ENCODE assay signal across 8 cellular contexts in the genomic region with DNA sequence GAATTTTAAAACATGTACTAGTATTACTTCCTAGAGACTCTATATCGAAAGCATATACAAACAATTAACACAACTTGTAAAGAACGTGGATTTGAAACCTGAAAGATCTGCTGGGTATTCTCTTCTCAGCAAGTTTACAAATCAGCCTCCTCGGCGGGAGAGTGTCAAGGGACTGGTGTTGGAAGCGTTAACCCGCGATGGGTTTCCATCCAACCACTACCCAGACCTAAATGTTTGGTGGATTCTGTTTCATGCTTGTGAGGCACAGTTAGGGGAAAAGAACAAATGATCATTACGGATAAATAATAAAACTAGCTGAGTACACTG. TPM values are rescaled to one million over a fixed set of nuclear protein-coding genes. Genes with fewer than 3 reads are reported as not detected.
DNase-seq lines count a peak whose midpoint lies in the region; ATAC-seq and TF ChIP-seq lines count a peak whose summit lies in the region.

No MANE protein-coding gene starts in this region.

- H3F3A ChIP-seq in PC-9 (ENCODE audit: insufficient read depth, low read depth), result peaks cover 20% of the 10 kb centered on the region; the same call in 1 of the 2 replicates

- peak in 2 of 3 donors; percentile 40 to 42 for DNase-seq in stimulated activated CD4-positive, alpha-beta T cell treated with anti-CD3 and anti-CD28 coated beads, Interleukin-12 subunit alpha, Interleukin-12 subunit beta, amount 100 ng/mL, for 48 hours (ENCODE audit: low read depth in 2 of 3, low spot score in 1 of 3)
- DNase-seq in stimulated activated CD4-positive, alpha-beta T cell treated with anti-CD3 and anti-CD28 coated beads, Interleukin-1b, Interleukin-23, amount 100 ng/mL, for 48 hours, result no peak
- no peak for DNase-seq in PC-9
- DNase-seq in mammary epithelial cell, result no peak
- no peak for DNase-seq in left lung
- no peak for DNase-seq in iPS-NIHi7 (ENCODE audit: extremely low spot score)

- H4K20me1 ChIP-seq in PC-9 (ENCODE audit: insufficient read depth), result no peaks in the 10 kb centered on the region
- H4K20me1 ChIP-seq in mammary epithelial cell (ENCODE audit: insufficient read depth, low read length), result no peaks in the 10 kb centered on the region

- H3K27ac ChIP-seq in PC-9 (peak overlapping the region; percentile 78), mammary epithelial cell (ENCODE audit: insufficient read depth, low read depth, low read length) (peak overlapping the region; percentile 91), left lung (peak overlapping the region; percentile 90 to 96)

- dilution Hi-C loops in mammary epithelial cell (cut with HindIII; ENCODE audit: low sequenced_read_pairs), result no loop called here

- H3K27me3 ChIP-seq in PC-9 (ENCODE audit: insufficient read depth, low read depth), result no peaks in the 10 kb centered on the region
- H3K27me3 ChIP-seq in mammary epithelial cell (ENCODE audit: insufficient read depth, low read length), result no peaks in the 10 kb centered on the region
- H3K27me3 ChIP-seq in left lung, result no peaks in the 10 kb centered on the region

- H3K27me3 Mint-ChIP-seq in stimulated activated memory B cell treated with anti-CD40 and anti-IgM and Interleukin-4, amounts not matched to agents 10 μg/mL and 1 μg/mL and 100 μg/mL, for 72 hours, result no peaks in the 10 kb centered on the region

- peak overlapping the region; percentile 94 for H3K27ac Mint-ChIP-seq in stimulated activated memory B cell treated with anti-CD40 and anti-IgM and Interleukin-4, amounts not matched to agents 10 μg/mL and 1 μg/mL and 100 μg/mL, for 72 hours

- H3K4me1 ChIP-seq in PC-9 (replicated peaks; ENCODE audit: insufficient read depth), result peaks cover 16% of the 10 kb centered on the region
- H3K4me1 ChIP-seq in mammary epithelial cell (ENCODE audit: insufficient read depth, low read length), result peaks cover 4% of the 10 kb centered on the region
- H3K4me1 ChIP-seq in left lung, result peaks cover 0 to 9% of the 10 kb centered on the region in 2 donors

- CTCF ChIA-PET in PC-9 (lab: Charles Lee) (no interaction called here), mammary epithelial cell (lab: Charles Lee; ENCODE audit: low non-redundant PET) (no interaction called here)

- H2AFZ ChIP-seq in PC-9, result peak overlapping the region; percentile 98
- peak overlapping the region; percentile 89 for H2AFZ ChIP-seq in mammary epithelial cell (ENCODE audit: low read depth, low read length)

- peak overlapping the region; percentile 89 for H3K9ac ChIP-seq in mammary epithelial cell (ENCODE audit: insufficient read depth, low read length)

- in situ Hi-C loops in mammary epithelial cell (cut with MboI; ENCODE audit: low sequenced_read_pairs in 2 of 2), result no loop called here

- intact Hi-C loops in PC-9 (cut with micrococcal nuclease; ENCODE audit: unreplicated experiment), result loop anchor here (1.0 to 5.0 kb wide), 2 partner anchors 103 to 276 kb away; a partner anchor contains a TSS
- intact Hi-C loops in mammary epithelial cell (cut with micrococcal nuclease), result loop anchor here (1.0 to 2.0 kb wide), 4 partner anchors 48 to 275 kb away; a partner anchor contains a TSS
- intact Hi-C loops in left lung (cut with DNase I), result no loop called here

- no peaks in the 10 kb centered on the region for H3K9me2 ChIP-seq in PC-9 (ENCODE audit: insufficient read depth)

- H3K36me3 ChIP-seq in PC-9 (ENCODE audit: low read depth) (no peaks in the 10 kb centered on the region), mammary epithelial cell (ENCODE audit: insufficient read depth, low read length) (no peaks in the 10 kb centered on the region), left lung (no peaks in the 10 kb centered on the region)

- H3K4me3 ChIP-seq in PC-9, result peak overlapping the region; percentile 85
- peak overlapping the region; percentile 77 to 84 (median 79) for H3K4me3 ChIP-seq in mammary epithelial cell (replicated peaks in 1 of 3; ENCODE audit: insufficient read depth in 1 of 3, low read depth in 2 of 3, low read length in 3 of 3)
- peak overlapping the region; percentile 70 to 93 for H3K4me3 ChIP-seq in left lung

- H3K4me1 Mint-ChIP-seq in stimulated activated memory B cell treated with anti-CD40 and anti-IgM and Interleukin-4, amounts not matched to agents 10 μg/mL and 1 μg/mL and 100 μg/mL, for 72 hours, result peaks cover 13% of the 10 kb centered on the region

- POLR2A ChIA-PET in PC-9 (lab: Charles Lee; ENCODE audit: unreplicated experiment), result interaction anchor here (0.6 to 0.7 kb wide), 2 partner anchors 75 to 104 kb away, joined by 3 to 4 read pairs; no protein-coding TSS in a partner anchor

- peaks cover 10% of the 10 kb centered on the region; the same call in 1 of the 2 replicates for H3K79me2 ChIP-seq in PC-9 (ENCODE audit: low read depth)
- peaks cover 9% of the 10 kb centered on the region for H3K79me2 ChIP-seq in mammary epithelial cell (ENCODE audit: insufficient read depth, low read length)

- BruUV-seq in PC-9 (replicated peaks; lab: Mats Ljungman, UMichigan) (TSS peak; percentile 77), mammary epithelial cell (replicated peaks; lab: Mats Ljungman, UMichigan) (TSS peak; percentile 86)

- under 1% methylated on average over 8 of the region's 8 CpGs for WGBS in mammary epithelial cell (ENCODE audit: low coverage, missing lambda C conversion rate)

- H3K9me3 Mint-ChIP-seq in stimulated activated memory B cell treated with anti-CD40 and anti-IgM and Interleukin-4, amounts not matched to agents 10 μg/mL and 1 μg/mL and 100 μg/mL, for 72 hours, result no peaks in the 10 kb centered on the region

- H3K4me2 ChIP-seq in PC-9 (peak overlapping the region; percentile 94), mammary epithelial cell (ENCODE audit: insufficient read depth, low read depth, low read length) (peak overlapping the region; percentile 82)

- H3K4me3 Mint-ChIP-seq in stimulated activated memory B cell treated with anti-CD40 and anti-IgM and Interleukin-4, amounts not matched to agents 10 μg/mL and 1 μg/mL and 100 μg/mL, for 72 hours, result peak overlapping the region; percentile 86

- H3K9me3 ChIP-seq in PC-9 (ENCODE audit: insufficient read depth, low read depth) (no peaks in the 10 kb centered on the region), mammary epithelial cell (replicated peaks; ENCODE audit: insufficient read depth, low read length) (no peaks in the 10 kb centered on the region), left lung (no peaks in the 10 kb centered on the region)

- peaks cover 6% of the 10 kb centered on the region for H3K36me3 Mint-ChIP-seq in stimulated activated memory B cell treated with anti-CD40 and anti-IgM and Interleukin-4, amounts not matched to agents 10 μg/mL and 1 μg/mL and 100 μg/mL, for 72 hours

- TF ChIP-seq CTCF in PC-9 (conservative IDR thresholded peaks at IDR 0.05) (no peak), mammary epithelial cell (conservative IDR thresholded peaks at IDR 0.05 in 1 of 2, IDR thresholded peaks at IDR 0.05 in 1 of 2; ENCODE audit: extremely low read depth in 1 of 2, insufficient read depth in 1 of 2, low read depth in 1 of 2, low read length in 2 of 2) (no peak), left lung (IDR thresholded peaks at IDR 0.05) (no peak)

- ATAC-seq in HG02885 (IDR thresholded peaks at IDR 0.05; ENCODE audit: poor library complexity, unreplicated experiment), result peak; percentile 18
- peak; percentile 21 for ATAC-seq in left lung
- peak; percentile 1 for ATAC-seq in stimulated activated memory B cell treated with anti-CD40 and anti-IgM and Interleukin-4, amounts not matched to agents 10 μg/mL and 1 μg/mL and 100 μg/mL, for 72 hours

RNA-seq across cellular contexts. Expression of a gene that starts 0.8 kb away (rescaled TPM):
- total RNA-seq in PC-9 (2021) (12.7 and 14.3 TPM in 2 replicates), mammary epithelial cell (10 to 100 TPM; 17.3 to 20.2 TPM), left lung (10 to 100 TPM; 13.7 to 16.3 TPM)
- polyA plus RNA-seq in mammary epithelial cell, result 8.5 TPM
- polyA minus RNA-seq in mammary epithelial cell, result 6.5 TPM

RNA-seq across cellular contexts. Expression of a gene that starts 58.4 kb away (rescaled TPM):
- 104 and 121 TPM in 2 replicates for total RNA-seq in PC-9 (2021)
- 10 to 100 TPM; 53.0 to 61.6 TPM for total RNA-seq in mammary epithelial cell
- polyA plus RNA-seq in mammary epithelial cell, result 22.4 TPM
- 70.9 TPM for polyA minus RNA-seq in mammary epithelial cell
- 100 to 1,000 TPM in 1 of 2 donors, 10 to 100 TPM in 1; 92.9 to 120 TPM for total RNA-seq in left lung

Comparison
In these comparisons a context has a peak if more than half of its experiments do, and no peak if none do; other contexts are left out.
1. DNase-seq: peak in stimulated activated CD4-positive, alpha-beta T cell treated with anti-CD3 and anti-CD28 coated beads, Interleukin-12 subunit alpha, Interleukin-12 subunit beta, amount 100 ng/mL, for 48 hours (2 of 3); none in stimulated activated CD4-positive, alpha-beta T cell treated with anti-CD3 and anti-CD28 coated beads, Interleukin-1b, Interleukin-23, amount 100 ng/mL, for 48 hours (single experiment), PC-9 (0 of 2), mammary epithelial cell (single experiment), left lung (0 of 2) and iPS-NIHi7 (single experiment).
2. intact Hi-C loops: an anchor here in PC-9 (1.0 to 5.0 kb wide) and mammary epithelial cell (1.0 to 2.0 kb wide); none called in left lung.
3. Peak in every context shown above with its lines, with median percentiles within 50 percentile points of each other: ATAC-seq, H3K27ac ChIP-seq and H3K4me3 ChIP-seq.